In the genomic region with DNA sequence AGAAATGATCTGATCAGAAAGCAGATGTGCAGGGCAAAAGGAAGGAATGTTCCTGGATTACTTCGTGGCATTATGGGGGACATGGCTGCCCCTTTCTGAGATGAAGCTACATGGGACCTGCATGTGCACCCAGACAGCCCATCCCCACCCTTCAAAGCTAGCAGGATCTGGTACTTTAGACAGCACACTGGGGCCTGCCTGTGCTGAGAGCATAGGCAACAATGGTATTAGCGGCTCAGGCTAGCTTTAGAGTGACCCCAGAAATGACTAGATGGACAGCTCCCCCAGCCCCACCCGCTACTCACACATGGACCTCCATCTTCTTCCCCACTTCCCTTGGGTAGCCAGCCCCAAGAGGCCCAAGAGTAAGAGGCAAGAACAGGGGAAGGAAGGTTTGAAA, we compare ENCODE assay signal across 24 cellular contexts.
DNase-seq lines count a peak whose midpoint lies in the region; ATAC-seq, FAIRE-seq and TF ChIP-seq lines count a peak whose summit lies in the region.
"Had no signal": no experiment of that assay in that cellular context is flagged by ENCODE, and none has a peak within 500 bp of the region (broad histone marks: within the 10 kb centered on the region; RNA-seq: fewer than 3 reads in every experiment).

No MANE protein-coding gene starts in this region.

- H3K4me2 ChIP-seq in mammary epithelial cell (ENCODE audit: insufficient read depth, low read depth, low read length), result peak overlapping the region; percentile 39

- no peak overlapping the region for H3K4me3 ChIP-seq in mammary epithelial cell (replicated peaks in 1 of 3; ENCODE audit: insufficient read depth in 1 of 3, low read depth in 2 of 3, low read length in 3 of 3)
- H3K4me3 ChIP-seq: cardiac muscle cell, thyroid gland had no signal

- H2AFZ ChIP-seq in mammary epithelial cell (ENCODE audit: low read depth, low read length), result peak overlapping the region; percentile 2
- H2AFZ ChIP-seq: parathyroid adenoma had no signal

- no peak for FAIRE-seq in urothelium cell line (lab: Jason Lieb, UNC)

- WGBS in mammary epithelial cell (ENCODE audit: low coverage, missing lambda C conversion rate), result 67% methylated on average over 3 of the region's 3 CpGs

- no peaks in the 10 kb centered on the region for H3K27me3 ChIP-seq in mammary epithelial cell (ENCODE audit: insufficient read depth, low read length)
- H3K27me3 ChIP-seq: cardiac muscle cell, thyroid gland had no signal

- peaks cover 46% of the 10 kb centered on the region for H3K4me1 ChIP-seq in mammary epithelial cell (ENCODE audit: insufficient read depth, low read length)
- H3K4me1 ChIP-seq: parathyroid adenoma had no signal

- dilution Hi-C loops in mammary epithelial cell (cut with HindIII; ENCODE audit: low sequenced_read_pairs), result no loop called here

- TF ChIP-seq CTCF in mammary epithelial cell (conservative IDR thresholded peaks at IDR 0.05 in 1 of 2, IDR thresholded peaks at IDR 0.05 in 1 of 2; ENCODE audit: extremely low read depth in 1 of 2, insufficient read depth in 1 of 2, low read depth in 1 of 2, low read length in 2 of 2), result no peak

- in situ Hi-C loops in mammary epithelial cell (cut with MboI; ENCODE audit: low sequenced_read_pairs in 2 of 2), result loop anchor here (10.0 to 25.0 kb wide), 3 partner anchors 61 to 436 kb away; a partner anchor contains a TSS

- DNase-seq in mammary epithelial cell (no peak), foreskin melanocyte (no peak), HPDE6-E6E7 (ENCODE audit: extremely low spot score) (no peak), urothelium cell line (ENCODE audit: low spot score) (no peak), NCI-H1048 (lab: John Stamatoyannopoulos, UW) (no peak)
- DNase-seq: activated B cell treated with CpG ODN at 0.5 μM for 24 hours; anterior cingulate cortex; CD4-positive, CD25-positive, alpha-beta regulatory T cell; cortex of kidney; endodermal cell; KBM-7; left ventricle myocardium superior; MM.1S; NCI-H1436 treated with DMSO at 0.1 percent for 48 hours; NCI-H510A treated with DMSO at 0.1 percent for 48 hours; PC-3; SHP77 treated with DMSO at 0.1 percent for 48 hours; thyroid gland had no signal

- H3K79me2 ChIP-seq in mammary epithelial cell (ENCODE audit: insufficient read depth, low read length), result no peaks in the 10 kb centered on the region
- H3K79me2 ChIP-seq: parathyroid adenoma had no signal

- CTCF ChIA-PET in mammary epithelial cell (lab: Charles Lee; ENCODE audit: low non-redundant PET), result no interaction called here

- no peaks in the 10 kb centered on the region for H3K36me3 ChIP-seq in mammary epithelial cell (ENCODE audit: insufficient read depth, low read length)
- H3K36me3 ChIP-seq: cardiac muscle cell, thyroid gland had no signal

- peak overlapping the region; percentile 1 for H3K27ac ChIP-seq in mammary epithelial cell (ENCODE audit: insufficient read depth, low read depth, low read length)
- H3K27ac ChIP-seq: cardiac muscle cell, parathyroid adenoma had no signal

- BruUV-seq in mammary epithelial cell (replicated peaks; lab: Mats Ljungman, UMichigan), result no TSS peak

- no peak overlapping the region for H3K9ac ChIP-seq in mammary epithelial cell (ENCODE audit: insufficient read depth, low read length)
- H3K9ac ChIP-seq: parathyroid adenoma had no signal

- ATAC-seq in GM21786 (IDR thresholded peaks at IDR 0.05; ENCODE audit: unreplicated experiment), result peak; percentile 7
- ATAC-seq in HG03175 (IDR thresholded peaks at IDR 0.05; ENCODE audit: unreplicated experiment), result peak; percentile 20
- ATAC-seq: activated naive CD4-positive, alpha-beta T cell treated with anti-CD3 and anti-CD28 coated beads, Interleukin-2, amount 50 U/mL, for 72 hours; left ventricle myocardium superior; sciatic nerve had no signal

- intact Hi-C loops in mammary epithelial cell (cut with micrococcal nuclease), result no loop called here

- no peaks in the 10 kb centered on the region for H3K9me3 ChIP-seq in mammary epithelial cell (replicated peaks; ENCODE audit: insufficient read depth, low read length)
- H3K9me3 ChIP-seq: thyroid gland had no signal

- H4K20me1 ChIP-seq in mammary epithelial cell (ENCODE audit: insufficient read depth, low read length), result no peaks in the 10 kb centered on the region
